ENCODE assay signal across 8 cellular contexts in the genomic region with DNA sequence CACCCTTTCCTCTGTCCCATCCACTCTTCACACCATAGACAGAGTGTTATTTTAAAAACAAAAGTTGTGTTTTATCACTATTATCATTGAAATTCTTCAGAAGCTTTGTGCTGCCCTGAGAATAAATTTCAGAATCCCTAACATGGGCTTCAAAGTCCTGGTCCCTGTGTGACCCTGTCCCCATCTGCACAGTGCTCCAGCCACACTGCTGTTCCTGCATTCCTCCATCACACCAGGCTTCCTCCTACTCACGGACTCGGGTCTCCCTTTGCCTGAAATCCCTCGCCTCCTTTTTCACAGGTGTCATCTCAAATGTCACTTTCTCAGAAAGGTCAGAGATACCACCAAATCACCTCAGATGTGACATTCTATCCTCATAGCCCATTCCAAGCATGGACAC. TPM values are rescaled to one million over a fixed set of nuclear protein-coding genes. Genes with fewer than 3 reads are reported as not detected.
"Had no signal": no experiment of that assay in that cellular context is flagged by ENCODE, and none has a peak within 500 bp of the region (broad histone marks: within the 10 kb centered on the region; RNA-seq: fewer than 3 reads in every experiment).

No MANE protein-coding gene starts in this region.

- H3K4me1 Mint-ChIP-seq: IgD-negative memory B cell had no signal

- H3K4me3 Mint-ChIP-seq: HFFc6, IgD-negative memory B cell had no signal

- H3K27ac ChIP-seq: HL-60 had no signal

- H3K27me3 Mint-ChIP-seq: IgD-negative memory B cell had no signal

- H3K9me3 ChIP-seq: HAP-1 had no signal

- H3K27ac Mint-ChIP-seq: HFFc6, IgD-negative memory B cell had no signal

- DNase-seq: GOT3, H7, HFFc6 had no signal

- H3K9me3 Mint-ChIP-seq: HFFc6, IgD-negative memory B cell had no signal

- H3K36me3 Mint-ChIP-seq: IgD-negative memory B cell had no signal

- ATAC-seq: HCT116, HepG2 had no signal

- H3K4me3 ChIP-seq: HAP-1 had no signal

- H3K36me3 ChIP-seq: HAP-1 had no signal

RNA-seq across cellular contexts. Expression of a gene that starts 8.2 kb away (rescaled TPM):
- polyA plus RNA-seq: IgD-negative memory B cell had no signal
